ENCODE assay signal across 13 cellular contexts in the genomic region with DNA sequence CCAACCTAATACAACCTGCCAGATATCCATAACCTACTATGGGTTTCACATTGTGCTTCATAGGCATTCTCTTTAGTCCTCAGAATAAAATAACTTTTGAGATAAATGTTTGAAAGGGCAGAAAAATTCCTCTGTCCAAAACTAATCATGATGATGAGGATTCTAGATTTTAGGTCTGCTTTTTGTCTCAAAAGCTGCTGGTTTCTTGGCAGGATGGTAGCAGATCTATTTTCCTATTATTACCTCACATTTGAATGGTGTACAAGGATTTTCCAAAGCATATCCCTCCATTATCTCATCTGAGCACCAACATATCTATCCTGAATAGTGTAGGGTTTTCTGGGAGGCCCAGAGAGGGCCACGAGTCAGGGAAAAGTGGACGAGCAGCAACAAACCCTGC.
"Had no signal": no experiment of that assay in that cellular context is flagged by ENCODE, and none has a peak within 500 bp of the region (broad histone marks: within the 10 kb centered on the region; RNA-seq: fewer than 3 reads in every experiment).

No MANE protein-coding gene starts in this region.

- H3K27me3 ChIP-seq: cardiac muscle cell, colonic mucosa, SJSA1, upper lobe of left lung had no signal

- H3K9me3 ChIP-seq: colonic mucosa, SJSA1, upper lobe of left lung had no signal

- H3K4me1 ChIP-seq: colonic mucosa had no signal

- H3K36me3 ChIP-seq: cardiac muscle cell, colonic mucosa, SJSA1, upper lobe of left lung, WERI-Rb-1 had no signal

- H3K27ac ChIP-seq: cardiac muscle cell, colonic mucosa, SJSA1, upper lobe of left lung, WERI-Rb-1 had no signal

- ATAC-seq: activated CD8-positive, alpha-beta T cell treated with anti-CD3 and anti-CD28 coated beads for 36 hours; activated T-cell treated with anti-CD3 and anti-CD28 coated beads, Interleukin-2, amount 50 U/mL, for 72 hours had no signal

- H3K4me3 ChIP-seq: cardiac muscle cell, colonic mucosa, SJSA1, upper lobe of left lung had no signal

- DNase-seq: activated CD4-positive, alpha-beta T cell treated with anti-CD3 and anti-CD28 coated beads for 4 hours; activated CD8-positive, alpha-beta memory T cell treated with anti-CD3 and anti-CD28 coated beads, Interleukin-2, amount 50 U/mL, for 4 hours; activated CD8-positive, alpha-beta T cell treated with anti-CD3 and anti-CD28 coated beads for 36 hours; activated naive CD8-positive, alpha-beta T cell treated with anti-CD3 and anti-CD28 coated beads, Interleukin-2, amount 10 ng/mL, durations not matched to agents 7 days and 5 days; activated T-cell treated with anti-CD3 and anti-CD28 coated beads, Interleukin-2, amount 50 U/mL, for 72 hours; colonic mucosa; effector CD4-positive, alpha-beta T cell; nephron progenitor cell; T-helper 1 cell; upper lobe of left lung; WERI-Rb-1 had no signal
